ENCODE assay signal across 8 cellular contexts in genomic region chr1:43358121-43358745, GRCh38. TPM values are rescaled to one million over a fixed set of nuclear protein-coding genes. Genes with fewer than 3 reads are reported as not detected.
DNase-seq lines count a peak whose midpoint lies in the region; ATAC-seq and TF ChIP-seq lines count a peak whose summit lies in the region.

No MANE protein-coding gene starts in this region.

- H3K4me3 Mint-ChIP-seq in activated CD8-positive, alpha-beta T cell treated with anti-CD3 and anti-CD28 coated beads, Interleukin-2, amount 10 ng/mL, durations not matched to agents 7 days and 5 days = peak overlapping the region; percentile 95

- POLR2A ChIA-PET in activated CD8-positive, alpha-beta T cell treated with anti-CD3 and anti-CD28 coated beads, Interleukin-2, amount 10 ng/mL, durations not matched to agents 7 days and 5 days (lab: Charles Lee) = interaction anchor here (0.6 to 2.9 kb wide), 12 partner anchors 9 to 1282 kb away, joined by 3 to 22 read pairs (median 3); partner anchors contain the start of genes CFAP57, EBNA1BP2, ELOVL1 and KDM4A

- no peak for TF ChIP-seq EP300 in gastroesophageal sphincter (IDR thresholded peaks at IDR 0.05)

- no peak for ATAC-seq in activated CD8-positive, alpha-beta T cell treated with anti-CD3 and anti-CD28 coated beads, Interleukin-2, amount 10 ng/mL, durations not matched to agents 7 days and 5 days
- ATAC-seq in gastroesophageal sphincter = peak; percentile 29
- ATAC-seq in omental fat pad (ENCODE audit: low FRiP score) = peak; percentile 39

- H3K4me3 ChIP-seq in gastroesophageal sphincter = peak overlapping the region; percentile 70 to 77

- H3K4me1 ChIP-seq in gastroesophageal sphincter = peaks cover 0 to 24% (median 5%) of the 10 kb centered on the region in 3 donors

- peaks cover 0 to 29% of the 10 kb centered on the region in 2 donors for H3K36me3 ChIP-seq in gastroesophageal sphincter

- TF ChIP-seq POLR2A in gastroesophageal sphincter (IDR thresholded peaks at IDR 0.05) = peak; percentile 24 to 57

- no peaks in the 10 kb centered on the region for H3K9me3 Mint-ChIP-seq in activated CD8-positive, alpha-beta T cell treated with anti-CD3 and anti-CD28 coated beads, Interleukin-2, amount 10 ng/mL, durations not matched to agents 7 days and 5 days (ENCODE audit: insufficient read depth)

- no peaks in the 10 kb centered on the region for H3K27me3 ChIP-seq in gastroesophageal sphincter

- TF ChIP-seq CTCF in gastroesophageal sphincter (IDR thresholded peaks at IDR 0.05) (peak in 3 of 4 experiments; percentile 29 to 37 (median 35)), omental fat pad (IDR thresholded peaks at IDR 0.05) (no peak)

- WGBS in gastroesophageal sphincter (ENCODE audit: low coverage in 1 of 2), 2 donors = 0 to 7% methylated on average over 3 to 5 of the region's 33 CpGs

- H3K27me3 Mint-ChIP-seq in activated CD8-positive, alpha-beta T cell treated with anti-CD3 and anti-CD28 coated beads, Interleukin-2, amount 10 ng/mL, durations not matched to agents 7 days and 5 days (ENCODE audit: low read depth) = no peaks in the 10 kb centered on the region

- CTCF ChIA-PET in activated CD8-positive, alpha-beta T cell treated with anti-CD3 and anti-CD28 coated beads, Interleukin-2, amount 10 ng/mL, durations not matched to agents 7 days and 5 days (lab: Charles Lee) = interaction anchor here (0.9 to 3.7 kb wide), 13 partner anchors 9 to 512 kb away, joined by 3 to 16 read pairs (median 3); partner anchors contain the start of genes C1orf210, ELOVL1, HYI and ZNF691

- peak overlapping the region; percentile 87 to 95 (median 93) for H3K27ac ChIP-seq in gastroesophageal sphincter

- H3K4me1 Mint-ChIP-seq in activated CD8-positive, alpha-beta T cell treated with anti-CD3 and anti-CD28 coated beads, Interleukin-2, amount 10 ng/mL, durations not matched to agents 7 days and 5 days (ENCODE audit: low read depth) = peaks cover 46% of the 10 kb centered on the region

- peaks cover 51% of the 10 kb centered on the region for H3K36me3 Mint-ChIP-seq in activated CD8-positive, alpha-beta T cell treated with anti-CD3 and anti-CD28 coated beads, Interleukin-2, amount 10 ng/mL, durations not matched to agents 7 days and 5 days (ENCODE audit: low read depth)

- no peaks in the 10 kb centered on the region for H3K9me3 ChIP-seq in gastroesophageal sphincter

- DNase-seq in NCI-H1092 (lab: John Stamatoyannopoulos, UW) (peak; percentile 17), NCI-H1092 treated with DMSO at 0.1 percent for 48 hours (lab: John Stamatoyannopoulos, UW) (no peak), HCEC 1CT (peak; percentile 60), NCI-H2171 treated with DMSO at 0.1 percent for 48 hours (lab: John Stamatoyannopoulos, UW) (peak; percentile 79), omental fat pad (ENCODE audit: low spot score) (no peak), HK-2 (ENCODE audit: unreplicated experiment) (no peak)
- peak; percentile 45 for DNase-seq in activated CD8-positive, alpha-beta T cell treated with anti-CD3 and anti-CD28 coated beads, Interleukin-2, amount 10 ng/mL, durations not matched to agents 7 days and 5 days

- H3K27ac Mint-ChIP-seq in activated CD8-positive, alpha-beta T cell treated with anti-CD3 and anti-CD28 coated beads, Interleukin-2, amount 10 ng/mL, durations not matched to agents 7 days and 5 days = peak overlapping the region; percentile 92

RNA-seq across cellular contexts. Expression of gene CDC20, which starts 0.5 kb away (rescaled TPM):
- 100 to 1,000 TPM; 214 to 232 TPM for total RNA-seq in activated CD8-positive, alpha-beta T cell treated with anti-CD3 and anti-CD28 coated beads, Interleukin-2, amount 10 ng/mL, durations not matched to agents 7 days and 5 days
- under 1 TPM in 3 of 4 donors, not detected in 1; 0.42 to 0.69 (median 0.54) TPM for total RNA-seq in gastroesophageal sphincter
- 1 to 10 TPM in 2 of 4 donors, under 1 TPM in 2; 0.38 to 3.0 (median 1.6) TPM for total RNA-seq in omental fat pad

RNA-seq across cellular contexts. Expression of gene ELOVL1, which starts 9.6 kb away (rescaled TPM):
- 10 to 100 TPM; 69.6 to 71.0 TPM for total RNA-seq in activated CD8-positive, alpha-beta T cell treated with anti-CD3 and anti-CD28 coated beads, Interleukin-2, amount 10 ng/mL, durations not matched to agents 7 days and 5 days
- total RNA-seq in gastroesophageal sphincter = 10 to 100 TPM; 26.3 to 65.0 (median 41.0) TPM
- 100 to 1,000 TPM in 1 of 4 donors, 10 to 100 TPM in 3; 56.4 to 124 (median 78.2) TPM for total RNA-seq in omental fat pad

RNA-seq across cellular contexts. Expression of gene MPL, which starts 20.6 kb away (rescaled TPM):
- not detected for total RNA-seq in activated CD8-positive, alpha-beta T cell treated with anti-CD3 and anti-CD28 coated beads, Interleukin-2, amount 10 ng/mL, durations not matched to agents 7 days and 5 days
- total RNA-seq in gastroesophageal sphincter (1 to 10 TPM in 1 of 4 donors, under 1 TPM in 1, not detected in 2; 0.27 to 1.1 TPM), omental fat pad (under 1 TPM in 2 of 4 donors, not detected in 2; 0.36 to 0.44 TPM)

RNA-seq across cellular contexts. Expression of gene MED8, which starts 31.4 kb away (rescaled TPM):
- total RNA-seq in activated CD8-positive, alpha-beta T cell treated with anti-CD3 and anti-CD28 coated beads, Interleukin-2, amount 10 ng/mL, durations not matched to agents 7 days and 5 days = 10 to 100 TPM; 33.1 to 35.1 TPM
- total RNA-seq in gastroesophageal sphincter = 10 to 100 TPM; 31.4 to 41.1 (median 33.6) TPM
- total RNA-seq in omental fat pad = 10 to 100 TPM; 26.3 to 51.4 (median 37.1) TPM

RNA-seq across cellular contexts. Expression of gene SZT2, which starts 31.5 kb away (rescaled TPM):
- total RNA-seq in activated CD8-positive, alpha-beta T cell treated with anti-CD3 and anti-CD28 coated beads, Interleukin-2, amount 10 ng/mL, durations not matched to agents 7 days and 5 days = 10 to 100 TPM; 57.2 to 58.3 TPM
- 10 to 100 TPM; 13.1 to 40.0 (median 35.1) TPM for total RNA-seq in gastroesophageal sphincter
- total RNA-seq in omental fat pad = 10 to 100 TPM; 26.4 to 61.9 (median 36.7) TPM

Comparison
In these comparisons a context has a peak if more than half of its experiments do, and no peak if none do; other contexts are left out.
1. DNase-seq: peak in NCI-H1092 (single experiment), HCEC 1CT (single experiment), NCI-H2171 treated with DMSO at 0.1 percent for 48 hours (single experiment) and activated CD8-positive, alpha-beta T cell treated with anti-CD3 and anti-CD28 coated beads, Interleukin-2, amount 10 ng/mL, durations not matched to agents 7 days and 5 days (single experiment); none in NCI-H1092 treated with DMSO at 0.1 percent for 48 hours (single experiment), omental fat pad (single experiment) and HK-2 (single experiment).
2. CTCF ChIP-seq: peak in gastroesophageal sphincter (3 of 4); none in omental fat pad (0 of 3).
3. RNA of gene CDC20, which starts 0.5 kb away (total RNA-seq): 214 to 232 TPM in activated CD8-positive, alpha-beta T cell treated with anti-CD3 and anti-CD28 coated beads, Interleukin-2, amount 10 ng/mL, durations not matched to agents 7 days and 5 days; 0.38 to 3.0 TPM in omental fat pad and 0.42 to 0.69 TPM in gastroesophageal sphincter; every median in the first group is over 10 times any median in the second.